Comparison of ENCODE assay signal across 1 cellular context in the genomic region with DNA sequence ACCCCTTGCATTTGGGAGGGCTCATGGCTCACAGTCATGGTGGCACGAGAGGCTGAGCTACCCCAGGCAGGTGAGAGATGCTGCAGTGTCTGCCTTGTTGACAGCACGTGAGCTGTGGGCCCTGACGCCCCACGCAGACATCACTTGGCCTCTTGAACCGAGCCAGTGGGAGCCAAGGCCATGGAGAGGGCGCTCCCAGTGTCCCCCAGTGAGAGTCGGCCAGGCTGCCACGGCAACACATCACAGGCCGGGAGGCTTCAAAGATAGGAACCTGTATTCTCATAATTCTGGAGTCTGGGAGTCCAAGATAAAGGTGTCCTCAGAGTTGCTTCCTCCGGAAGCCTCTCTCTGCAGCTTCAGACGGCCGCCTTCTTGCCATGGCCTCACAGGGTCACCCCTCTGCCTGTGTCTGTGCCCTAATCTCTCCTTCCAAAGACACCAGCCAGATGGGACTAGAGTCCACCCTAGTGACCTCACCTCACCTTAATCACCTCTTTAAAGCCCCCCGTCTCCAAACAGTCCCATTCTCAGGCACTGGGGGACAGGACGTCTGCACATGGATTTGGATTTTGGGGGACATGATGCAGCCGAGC.
TF ChIP-seq lines count a peak whose summit lies in the region.

No MANE protein-coding gene starts in this region.

TF ChIP-seq in K562, 482 proteins besides CTCF, POLR2A, EP300 and RAD21 (continued from another document and continues in another):
- TF ChIP-seq, protein P1, sequence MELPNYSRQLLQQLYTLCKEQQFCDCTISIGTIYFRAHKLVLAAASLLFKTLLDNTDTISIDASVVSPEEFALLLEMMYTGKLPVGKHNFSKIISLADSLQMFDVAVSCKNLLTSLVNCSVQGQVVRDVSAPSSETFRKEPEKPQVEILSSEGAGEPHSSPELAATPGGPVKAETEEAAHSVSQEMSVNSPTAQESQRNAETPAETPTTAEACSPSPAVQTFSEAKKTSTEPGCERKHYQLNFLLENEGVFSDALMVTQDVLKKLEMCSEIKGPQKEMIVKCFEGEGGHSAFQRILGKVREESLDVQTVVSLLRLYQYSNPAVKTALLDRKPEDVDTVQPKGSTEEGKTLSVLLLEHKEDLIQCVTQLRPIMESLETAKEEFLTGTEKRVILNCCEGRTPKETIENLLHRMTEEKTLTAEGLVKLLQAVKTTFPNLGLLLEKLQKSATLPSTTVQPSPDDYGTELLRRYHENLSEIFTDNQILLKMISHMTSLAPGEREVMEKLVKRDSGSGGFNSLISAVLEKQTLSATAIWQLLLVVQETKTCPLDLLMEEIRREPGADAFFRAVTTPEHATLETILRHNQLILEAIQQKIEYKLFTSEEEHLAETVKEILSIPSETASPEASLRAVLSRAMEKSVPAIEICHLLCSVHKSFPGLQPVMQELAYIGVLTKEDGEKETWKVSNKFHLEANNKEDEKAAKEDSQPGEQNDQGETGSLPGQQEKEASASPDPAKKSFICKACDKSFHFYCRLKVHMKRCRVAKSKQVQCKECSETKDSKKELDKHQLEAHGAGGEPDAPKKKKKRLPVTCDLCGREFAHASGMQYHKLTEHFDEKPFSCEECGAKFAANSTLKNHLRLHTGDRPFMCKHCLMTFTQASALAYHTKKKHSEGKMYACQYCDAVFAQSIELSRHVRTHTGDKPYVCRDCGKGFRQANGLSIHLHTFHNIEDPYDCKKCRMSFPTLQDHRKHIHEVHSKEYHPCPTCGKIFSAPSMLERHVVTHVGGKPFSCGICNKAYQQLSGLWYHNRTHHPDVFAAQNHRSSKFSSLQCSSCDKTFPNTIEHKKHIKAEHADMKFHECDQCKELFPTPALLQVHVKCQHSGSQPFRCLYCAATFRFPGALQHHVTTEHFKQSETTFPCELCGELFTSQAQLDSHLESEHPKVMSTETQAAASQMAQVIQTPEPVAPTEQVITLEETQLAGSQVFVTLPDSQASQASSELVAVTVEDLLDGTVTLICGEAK (IDR thresholded peaks at IDR 0.05): peak; percentile 91
- TF ChIP-seq, protein P1 (CRISPR knock-in tag; IDR thresholded peaks at IDR 0.05): no peak
- TF ChIP-seq CBX1 (IDR thresholded peaks at IDR 0.05; ENCODE audit: low read depth) (no peak; the same call in 1 of the 2 replicates), PTBP1 (IDR thresholded peaks at IDR 0.05; ENCODE audit: low read depth, low read length) (no peak), MTA1 (IDR thresholded peaks at IDR 0.05; ENCODE audit: borderline replicate concordance) (0 out of 2 replicates have a peak, but pooled peaks have one; percentile 47), DMBX1 (CRISPR knock-in tag; IDR thresholded peaks at IDR 0.05; ENCODE audit: borderline replicate concordance) (peak; percentile 25; the same call in 1 of the 2 replicates), ZFX (CRISPR knock-in tag; IDR thresholded peaks at IDR 0.05) (peak; percentile 35; the same call in 1 of the 2 replicates), ZNF589 (CRISPR knock-in tag; IDR thresholded peaks at IDR 0.05; ENCODE audit: low read depth) (peak; percentile 84), CHD2 (IDR thresholded peaks at IDR 0.05; ENCODE audit: low read depth, low read length) (no peak), ZBTB17 (CRISPR knock-in tag; IDR thresholded peaks at IDR 0.05) (0 out of 2 replicates have a peak, but pooled peaks have one; percentile 19), NR4A1 (CRISPR knock-in tag; IDR thresholded peaks at IDR 0.05) (no peak), NR4A1 (tag; IDR thresholded peaks at IDR 0.05) (peak; percentile 82; the same call in 1 of the 2 replicates), GABPA (tag; conservative IDR thresholded peaks at IDR 0.05; ENCODE audit: low read depth) (peak; percentile 90), PYGO2 (tag; IDR thresholded peaks at IDR 0.05) (0 out of 2 replicates have a peak, but pooled peaks have one; percentile 29), FOSL1 (tag; conservative IDR thresholded peaks at IDR 0.05) (peak; percentile 69), PHF8 (IDR thresholded peaks at IDR 0.05; ENCODE audit: borderline replicate concordance, low read length) (peak; percentile 33; the same call in 1 of the 2 replicates), HOXB6 (CRISPR knock-in tag; IDR thresholded peaks at IDR 0.05; ENCODE audit: borderline replicate concordance) (no peak), ZNF431 (CRISPR knock-in tag; IDR thresholded peaks at IDR 0.05) (peak; percentile 28; the same call in 1 of the 2 replicates), HDAC2 (IDR thresholded peaks at IDR 0.05) (peak; percentile 67), MXI1 (IDR thresholded peaks at IDR 0.05; ENCODE audit: low read depth, low read length) (peak; percentile 81), NBN (IDR thresholded peaks at IDR 0.05; ENCODE audit: low read depth) (0 out of 2 replicates have a peak, but pooled peaks have one; percentile 47), GTF2F1 (IDR thresholded peaks at IDR 0.05; ENCODE audit: low read depth, low read length) (no peak), SPI1 (IDR thresholded peaks at IDR 0.05; ENCODE audit: borderline replicate concordance, low read depth, low read length) (peak; percentile 29; the same call in 1 of the 2 replicates), RAD51 (IDR thresholded peaks at IDR 0.05; ENCODE audit: borderline replicate concordance, low read depth) (peak; percentile 45; the same call in 1 of the 2 replicates), KLF16 (IDR thresholded peaks at IDR 0.05) (peak; percentile 92), PCBP1 (IDR thresholded peaks at IDR 0.05; ENCODE audit: low read depth, low read length, poor library complexity, severe bottlenecking) (no peak), GATA2 (CRISPR knock-in tag; IDR thresholded peaks at IDR 0.05) (peak; percentile 96), NEUROD1 (IDR thresholded peaks at IDR 0.05; ENCODE audit: borderline replicate concordance, low read depth, low read length, partially characterized antibody) (peak; percentile 40), CCNT2 (IDR thresholded peaks at IDR 0.05; ENCODE audit: borderline replicate concordance, extremely low read depth, insufficient read length, low read depth, low read length) (peak; percentile 98), PHB2 (IDR thresholded peaks at IDR 0.05; ENCODE audit: low read depth) (peak; percentile 86), FOXM1 (IDR thresholded peaks at IDR 0.05; ENCODE audit: low read depth) (peak; percentile 83), FOXM1 (CRISPR knock-in tag; IDR thresholded peaks at IDR 0.05; ENCODE audit: low read depth) (no peak)
- TF ChIP-seq, protein P2, sequence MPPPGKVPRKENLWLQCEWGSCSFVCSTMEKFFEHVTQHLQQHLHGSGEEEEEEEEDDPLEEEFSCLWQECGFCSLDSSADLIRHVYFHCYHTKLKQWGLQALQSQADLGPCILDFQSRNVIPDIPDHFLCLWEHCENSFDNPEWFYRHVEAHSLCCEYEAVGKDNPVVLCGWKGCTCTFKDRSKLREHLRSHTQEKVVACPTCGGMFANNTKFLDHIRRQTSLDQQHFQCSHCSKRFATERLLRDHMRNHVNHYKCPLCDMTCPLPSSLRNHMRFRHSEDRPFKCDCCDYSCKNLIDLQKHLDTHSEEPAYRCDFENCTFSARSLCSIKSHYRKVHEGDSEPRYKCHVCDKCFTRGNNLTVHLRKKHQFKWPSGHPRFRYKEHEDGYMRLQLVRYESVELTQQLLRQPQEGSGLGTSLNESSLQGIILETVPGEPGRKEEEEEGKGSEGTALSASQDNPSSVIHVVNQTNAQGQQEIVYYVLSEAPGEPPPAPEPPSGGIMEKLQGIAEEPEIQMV (tag; conservative IDR thresholded peaks at IDR 0.05; ENCODE audit: low read depth): no peak
- TF ChIP-seq, protein P3, sequence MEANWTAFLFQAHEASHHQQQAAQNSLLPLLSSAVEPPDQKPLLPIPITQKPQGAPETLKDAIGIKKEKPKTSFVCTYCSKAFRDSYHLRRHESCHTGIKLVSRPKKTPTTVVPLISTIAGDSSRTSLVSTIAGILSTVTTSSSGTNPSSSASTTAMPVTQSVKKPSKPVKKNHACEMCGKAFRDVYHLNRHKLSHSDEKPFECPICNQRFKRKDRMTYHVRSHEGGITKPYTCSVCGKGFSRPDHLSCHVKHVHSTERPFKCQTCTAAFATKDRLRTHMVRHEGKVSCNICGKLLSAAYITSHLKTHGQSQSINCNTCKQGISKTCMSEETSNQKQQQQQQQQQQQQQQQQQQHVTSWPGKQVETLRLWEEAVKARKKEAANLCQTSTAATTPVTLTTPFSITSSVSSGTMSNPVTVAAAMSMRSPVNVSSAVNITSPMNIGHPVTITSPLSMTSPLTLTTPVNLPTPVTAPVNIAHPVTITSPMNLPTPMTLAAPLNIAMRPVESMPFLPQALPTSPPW (CRISPR knock-in tag; IDR thresholded peaks at IDR 0.05): peak; percentile 59
- TF ChIP-seq, protein P4, sequence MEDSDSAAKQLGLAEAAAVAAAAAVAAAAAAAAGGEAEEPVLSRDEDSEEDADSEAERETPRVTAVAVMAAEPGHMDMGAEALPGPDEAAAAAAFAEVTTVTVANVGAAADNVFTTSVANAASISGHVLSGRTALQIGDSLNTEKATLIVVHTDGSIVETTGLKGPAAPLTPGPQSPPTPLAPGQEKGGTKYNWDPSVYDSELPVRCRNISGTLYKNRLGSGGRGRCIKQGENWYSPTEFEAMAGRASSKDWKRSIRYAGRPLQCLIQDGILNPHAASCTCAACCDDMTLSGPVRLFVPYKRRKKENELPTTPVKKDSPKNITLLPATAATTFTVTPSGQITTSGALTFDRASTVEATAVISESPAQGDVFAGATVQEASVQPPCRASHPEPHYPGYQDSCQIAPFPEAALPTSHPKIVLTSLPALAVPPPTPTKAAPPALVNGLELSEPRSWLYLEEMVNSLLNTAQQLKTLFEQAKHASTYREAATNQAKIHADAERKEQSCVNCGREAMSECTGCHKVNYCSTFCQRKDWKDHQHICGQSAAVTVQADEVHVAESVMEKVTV (CRISPR knock-in tag; IDR thresholded peaks at IDR 0.05): no peak
- TF ChIP-seq, protein P5, sequence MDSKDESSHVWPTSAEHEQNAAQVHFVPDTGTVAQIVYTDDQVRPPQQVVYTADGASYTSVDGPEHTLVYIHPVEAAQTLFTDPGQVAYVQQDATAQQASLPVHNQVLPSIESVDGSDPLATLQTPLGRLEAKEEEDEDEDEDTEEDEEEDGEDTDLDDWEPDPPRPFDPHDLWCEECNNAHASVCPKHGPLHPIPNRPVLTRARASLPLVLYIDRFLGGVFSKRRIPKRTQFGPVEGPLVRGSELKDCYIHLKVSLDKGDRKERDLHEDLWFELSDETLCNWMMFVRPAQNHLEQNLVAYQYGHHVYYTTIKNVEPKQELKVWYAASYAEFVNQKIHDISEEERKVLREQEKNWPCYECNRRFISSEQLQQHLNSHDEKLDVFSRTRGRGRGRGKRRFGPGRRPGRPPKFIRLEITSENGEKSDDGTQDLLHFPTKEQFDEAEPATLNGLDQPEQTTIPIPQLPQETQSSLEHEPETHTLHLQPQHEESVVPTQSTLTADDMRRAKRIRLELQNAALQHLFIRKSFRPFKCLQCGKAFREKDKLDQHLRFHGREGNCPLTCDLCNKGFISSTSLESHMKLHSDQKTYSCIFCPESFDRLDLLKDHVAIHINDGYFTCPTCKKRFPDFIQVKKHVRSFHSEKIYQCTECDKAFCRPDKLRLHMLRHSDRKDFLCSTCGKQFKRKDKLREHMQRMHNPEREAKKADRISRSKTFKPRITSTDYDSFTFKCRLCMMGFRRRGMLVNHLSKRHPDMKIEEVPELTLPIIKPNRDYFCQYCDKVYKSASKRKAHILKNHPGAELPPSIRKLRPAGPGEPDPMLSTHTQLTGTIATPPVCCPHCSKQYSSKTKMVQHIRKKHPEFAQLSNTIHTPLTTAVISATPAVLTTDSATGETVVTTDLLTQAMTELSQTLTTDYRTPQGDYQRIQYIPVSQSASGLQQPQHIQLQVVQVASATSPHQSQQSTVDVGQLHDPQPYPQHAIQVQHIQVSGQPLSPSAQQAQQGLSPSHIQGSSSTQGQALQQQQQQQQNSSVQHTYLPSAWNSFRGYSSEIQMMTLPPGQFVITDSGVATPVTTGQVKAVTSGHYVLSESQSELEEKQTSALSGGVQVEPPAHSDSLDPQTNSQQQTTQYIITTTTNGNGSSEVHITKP (IDR thresholded peaks at IDR 0.05; ENCODE audit: partially characterized antibody): peak; percentile 91
- TF ChIP-seq, protein P6, sequence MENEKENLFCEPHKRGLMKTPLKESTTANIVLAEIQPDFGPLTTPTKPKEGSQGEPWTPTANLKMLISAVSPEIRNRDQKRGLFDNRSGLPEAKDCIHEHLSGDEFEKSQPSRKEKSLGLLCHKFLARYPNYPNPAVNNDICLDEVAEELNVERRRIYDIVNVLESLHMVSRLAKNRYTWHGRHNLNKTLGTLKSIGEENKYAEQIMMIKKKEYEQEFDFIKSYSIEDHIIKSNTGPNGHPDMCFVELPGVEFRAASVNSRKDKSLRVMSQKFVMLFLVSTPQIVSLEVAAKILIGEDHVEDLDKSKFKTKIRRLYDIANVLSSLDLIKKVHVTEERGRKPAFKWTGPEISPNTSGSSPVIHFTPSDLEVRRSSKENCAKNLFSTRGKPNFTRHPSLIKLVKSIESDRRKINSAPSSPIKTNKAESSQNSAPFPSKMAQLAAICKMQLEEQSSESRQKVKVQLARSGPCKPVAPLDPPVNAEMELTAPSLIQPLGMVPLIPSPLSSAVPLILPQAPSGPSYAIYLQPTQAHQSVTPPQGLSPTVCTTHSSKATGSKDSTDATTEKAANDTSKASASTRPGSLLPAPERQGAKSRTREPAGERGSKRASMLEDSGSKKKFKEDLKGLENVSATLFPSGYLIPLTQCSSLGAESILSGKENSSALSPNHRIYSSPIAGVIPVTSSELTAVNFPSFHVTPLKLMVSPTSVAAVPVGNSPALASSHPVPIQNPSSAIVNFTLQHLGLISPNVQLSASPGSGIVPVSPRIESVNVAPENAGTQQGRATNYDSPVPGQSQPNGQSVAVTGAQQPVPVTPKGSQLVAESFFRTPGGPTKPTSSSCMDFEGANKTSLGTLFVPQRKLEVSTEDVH (IDR thresholded peaks at IDR 0.05; ENCODE audit: low read depth, partially characterized antibody): no peak
